ENCODE assay signal across 31 cellular contexts in the genomic region with DNA sequence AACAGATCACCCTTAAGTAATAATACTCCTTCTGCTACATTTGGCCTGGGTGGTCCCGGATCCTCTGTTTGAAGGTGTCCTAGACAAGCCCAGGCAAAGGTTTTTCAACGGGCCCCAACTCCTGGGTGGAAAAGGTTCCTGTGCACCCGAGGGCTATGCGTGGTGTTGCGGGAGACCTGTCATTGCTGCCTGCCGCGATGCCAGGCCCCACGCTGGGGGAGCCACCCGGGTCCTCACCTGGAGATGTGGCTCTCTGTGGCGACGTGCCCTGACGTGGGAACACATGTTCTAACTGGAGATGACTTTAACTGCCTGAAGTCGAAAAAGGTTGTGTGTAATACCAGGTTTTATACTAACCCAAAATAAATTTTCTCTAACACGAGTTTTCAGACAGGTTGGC.
"Had no signal": no experiment of that assay in that cellular context is flagged by ENCODE, and none has a peak within 500 bp of the region (broad histone marks: within the 10 kb centered on the region; RNA-seq: fewer than 3 reads in every experiment).

No MANE protein-coding gene starts in this region.

- H3K9me3 ChIP-seq: MG63, SJCRH30 had no signal

- H3K4me3 ChIP-seq: MG63, PC-9, SJCRH30, SK-N-MC had no signal

- H3K27ac ChIP-seq: KMS-11, PC-9, RWPE1, SJCRH30, SK-N-MC had no signal

- H3K9ac ChIP-seq: KMS-11 had no signal

- H3K4me1 ChIP-seq: SJCRH30 had no signal

- H2AFZ ChIP-seq: PC-9 had no signal

- FAIRE-seq: RCC 7860 had no signal

- DNase-seq: Karpas-422, MG63, NCI-H1048, NCI-H1092 treated with DMSO at 0.1 percent for 48 hours, NCI-H1105 treated with DMSO at 0.1 percent for 48 hours, NCI-H1417, NCI-H1436, NCI-H1694, NCI-H187, NCI-H1930, NCI-H2029 treated with DMSO at 0.1 percent for 48 hours, NCI-H2081 treated with DMSO at 0.1 percent for 48 hours, NCI-H2107, NCI-H2171, NCI-H226, NCI-H446 treated with DMSO at 0.1 percent for 48 hours, NCI-H510A, NCI-H524, NCI-H69, NCI-H748 treated with DMSO at 0.1 percent for 48 hours, NCI-H82, PC-9, SIG-M5, SJCRH30 had no signal

- H3K36me3 ChIP-seq: MG63, SJCRH30 had no signal

- H3K27me3 ChIP-seq: MG63, SJCRH30 had no signal

- H3K4me2 ChIP-seq: KMS-11, PC-9 had no signal

- ATAC-seq: Panc1, Right ventricle myocardium inferior, SK-N-SH treated with all-trans-retinoic acid at 6 μM for 48 hours had no signal
